Comparison of ENCODE assay signal across 20 cellular contexts in the genomic region with DNA sequence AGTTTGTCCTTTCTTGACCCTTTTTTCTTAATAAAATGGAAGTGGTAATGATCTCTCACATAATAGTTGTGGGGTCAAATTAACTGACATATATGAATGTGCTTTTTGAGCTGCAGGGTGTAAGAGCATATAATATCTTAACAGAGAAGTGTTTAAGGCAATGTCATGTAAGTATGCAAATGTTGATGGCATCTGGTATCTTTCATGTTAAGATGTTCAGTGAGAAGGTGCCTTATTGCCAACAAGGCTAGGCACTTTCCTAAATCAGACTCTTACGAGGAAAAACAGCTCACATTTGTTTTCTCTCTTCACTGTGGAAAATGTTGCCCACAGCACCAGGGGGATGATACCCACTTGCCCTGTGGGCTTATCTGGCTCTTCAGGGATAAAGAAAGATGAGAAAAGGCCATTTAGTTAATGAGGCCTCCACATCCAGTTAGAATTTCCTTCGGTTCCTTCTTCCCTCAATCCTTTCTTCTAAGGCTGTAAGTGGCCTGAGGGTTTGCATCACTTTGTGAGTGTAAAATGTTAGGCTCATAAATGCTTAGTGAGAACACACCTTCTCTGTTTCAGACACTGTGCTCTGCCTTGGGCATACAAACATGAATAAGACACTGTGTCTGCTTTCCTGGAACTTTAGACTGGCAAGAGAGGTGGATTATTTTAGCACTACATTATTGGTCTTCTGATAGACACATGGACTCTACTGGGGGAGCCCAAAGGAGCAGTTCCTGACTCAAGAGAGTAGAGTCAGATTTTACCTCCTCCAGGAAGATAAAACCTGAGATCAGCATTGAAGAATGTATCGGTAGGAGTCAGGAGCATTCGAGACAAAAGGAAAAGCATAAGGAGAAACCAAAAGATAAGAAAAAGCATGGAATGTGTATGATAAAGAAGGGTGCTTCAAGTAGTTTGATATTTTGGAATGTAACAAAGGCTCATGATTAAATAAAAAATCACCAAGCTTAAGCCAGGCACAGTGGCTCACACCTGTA.
"Had no signal": no experiment of that assay in that cellular context is flagged by ENCODE, and none has a peak within 500 bp of the region (broad histone marks: within the 10 kb centered on the region; RNA-seq: fewer than 3 reads in every experiment).

No MANE protein-coding gene starts in this region.

- H3K9me3 ChIP-seq: lower lobe of right lung, ovary, psoas muscle, right lobe of liver, stomach, testis, upper lobe of right lung had no signal

- H2AFZ ChIP-seq: neural progenitor cell had no signal

- DNase-seq: activated B cell treated with CpG ODN at 0.5 μM for 24 hours; activated CD4-positive, alpha-beta memory T cell treated with anti-CD3 and anti-CD28 coated beads, Interleukin-2, amount 10 ng/mL, durations not matched to agents 7 days and 5 days; activated CD4-positive, alpha-beta T cell treated with anti-CD3 and anti-CD28 coated beads for 4 hours; activated CD8-positive, alpha-beta memory T cell treated with anti-CD3 and anti-CD28 coated beads, Interleukin-2, amount 10 ng/mL, durations not matched to agents 7 days and 5 days; activated naive CD4-positive, alpha-beta T cell; activated T-cell treated with anti-CD3 and anti-CD28 coated beads, Interleukin-2, amount 50 U/mL, for 1 hour; effector memory CD4-positive, alpha-beta T cell; foreskin fibroblast; hippocampal formation; lower lobe of right lung; ovary; psoas muscle; right lobe of liver; stimulated activated CD4-positive, alpha-beta T cell treated with anti-CD3 and anti-CD28 coated beads, Interleukin-4, amount 100 ng/mL, for 24 hours; stomach; testis; upper lobe of right lung had no signal

- H3K27ac ChIP-seq: lower lobe of right lung, neural progenitor cell, ovary, psoas muscle, right lobe of liver, stomach, testis, upper lobe of right lung had no signal

- H3K36me3 ChIP-seq: neural progenitor cell, ovary had no signal

- H3K9ac ChIP-seq: neural progenitor cell had no signal

- H3K4me1 ChIP-seq: lower lobe of right lung, psoas muscle had no signal

- H3K4me3 ChIP-seq: lower lobe of right lung, neural progenitor cell, ovary, psoas muscle, right lobe of liver, stomach, testis, upper lobe of right lung had no signal

- H3K4me2 ChIP-seq: neural progenitor cell had no signal

- H3K27me3 ChIP-seq: neural progenitor cell, ovary, right lobe of liver, stomach, testis, upper lobe of right lung had no signal

- ATAC-seq: activated CD8-positive, alpha-beta memory T cell treated with anti-CD3 and anti-CD28 coated beads, Interleukin-2, amount 10 ng/mL, durations not matched to agents 7 days and 5 days; activated T-helper 17 cell treated with anti-CD3 and anti-CD28 coated beads, Interleukin-2, amount 50 U/mL, for 72 hours; lower lobe of right lung; psoas muscle; right lobe of liver; stimulated activated effector memory CD8-positive, alpha-beta T cell treated with anti-CD3 and anti-CD28 coated beads, Interleukin-12 subunit alpha, Interleukin-12 subunit beta, amount 100 ng/mL, for 72 hours; upper lobe of right lung had no signal
